1 cellular context compared by ENCODE assay signal in genomic region chr21:26067836-26068401, GRCh38.
TF ChIP-seq lines count a peak whose summit lies in the region.

No MANE protein-coding gene starts in this region.

TF ChIP-seq in GM12878, 131 proteins besides CTCF, POLR2A, EP300 and RAD21 (continued from another document):
- TF ChIP-seq E4F1 (IDR thresholded peaks at IDR 0.05; ENCODE audit: borderline replicate concordance, partially characterized antibody): no peak
- TF ChIP-seq PBX3 (IDR thresholded peaks at IDR 0.05; ENCODE audit: insufficient replicate concordance, low read depth, low read length): no peak
